Comparison of ENCODE assay signal across 13 cellular contexts in the genomic region with DNA sequence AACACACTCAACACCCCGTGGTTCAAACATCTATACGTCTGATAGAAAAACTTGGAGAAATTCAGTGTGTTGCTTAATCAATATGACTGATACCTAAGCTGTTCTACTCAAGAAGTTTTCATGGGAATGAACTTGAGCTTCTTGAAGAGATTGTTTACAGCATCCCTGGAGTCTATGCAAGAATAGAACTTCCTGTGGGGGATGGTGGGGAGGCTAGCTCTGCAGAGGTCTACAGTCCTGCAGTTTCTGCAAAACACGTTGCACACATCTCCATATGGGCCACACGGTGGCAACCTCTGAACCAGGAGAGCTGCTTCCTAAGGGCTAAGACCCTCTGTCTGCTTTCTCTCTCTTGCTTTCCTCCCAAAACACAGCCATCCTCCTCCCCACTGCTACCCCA. TPM values are rescaled to one million over a fixed set of nuclear protein-coding genes. Genes with fewer than 3 reads are reported as not detected.
DNase-seq lines count a peak whose midpoint lies in the region; ATAC-seq, FAIRE-seq and TF ChIP-seq lines count a peak whose summit lies in the region.
"Had no signal": no experiment of that assay in that cellular context is flagged by ENCODE, and none has a peak within 500 bp of the region (broad histone marks: within the 10 kb centered on the region; RNA-seq: fewer than 3 reads in every experiment).

No MANE protein-coding gene starts in this region.

- ATAC-seq in RWPE2 (ENCODE audit: low read depth) (peak; percentile 33; the same call in 1 of the 3 replicates), pancreas (no peak)
- ATAC-seq: GM12878 had no signal

- peak; percentile 83 for DNase-seq in AG04450 (ENCODE audit: low read depth, low spot score)
- peak; percentile 53 for DNase-seq in ELF-1 (ENCODE audit: low read depth, low spot score)
- DNase-seq in RWPE2 (ENCODE audit: low spot score): no peak
- peak; percentile 56 for DNase-seq in fibroblast of mammary gland (ENCODE audit: low read depth)
- no peak for DNase-seq in pancreas
- DNase-seq in HPDE6-E6E7 (ENCODE audit: extremely low spot score): no peak
- DNase-seq in NCI-H128 (lab: John Stamatoyannopoulos, UW; ENCODE audit: unreplicated experiment): no peak
- DNase-seq in NCI-H2196 treated with DMSO at 0.1 percent for 48 hours (lab: John Stamatoyannopoulos, UW; ENCODE audit: unreplicated experiment): no peak
- DNase-seq: activated CD8-positive, alpha-beta memory T cell treated with anti-CD3 and anti-CD28 coated beads for 24 hours; NCI-H187 treated with DMSO at 0.1 percent for 48 hours; sigmoid colon had no signal

- FAIRE-seq in pancreas (lab: Jason Lieb, UNC): no peak
- FAIRE-seq: GM12878 had no signal

- H3K9me3 ChIP-seq in AG04450 (ENCODE audit: control insufficient read depth, insufficient read depth, low read length): no peaks in the 10 kb centered on the region; the same call in 1 of the 2 replicates
- no peaks in the 10 kb centered on the region for H3K9me3 ChIP-seq in RWPE2 (ENCODE audit: severe bottlenecking)
- no peaks in the 10 kb centered on the region for H3K9me3 ChIP-seq in pancreas
- H3K9me3 ChIP-seq: sigmoid colon, suprapubic skin had no signal

- H3K27me3 ChIP-seq in AG04450 (ENCODE audit: control insufficient read depth, insufficient read depth, low read length) (no peaks in the 10 kb centered on the region), RWPE2 (ENCODE audit: insufficient read depth, poor library complexity, severe bottlenecking) (no peaks in the 10 kb centered on the region), pancreas (no peaks in the 10 kb centered on the region)
- H3K27me3 ChIP-seq: sigmoid colon, suprapubic skin had no signal

- H3K36me3 ChIP-seq in RWPE2 (ENCODE audit: low read depth) (peaks cover 72% of the 10 kb centered on the region), pancreas (peaks cover 0 to 10% (median 0%) of the 10 kb centered on the region in 3 donors)

- TF ChIP-seq CTCF in AG04450 (IDR thresholded peaks at IDR 0.05; ENCODE audit: low read depth, low read length): peak; percentile 65
- TF ChIP-seq CTCF in RWPE2 (IDR thresholded peaks at IDR 0.05; ENCODE audit: poor library complexity, severe bottlenecking): peak; percentile 26
- TF ChIP-seq CTCF in fibroblast of mammary gland (conservative IDR thresholded peaks at IDR 0.05; ENCODE audit: control insufficient read depth, insufficient read depth, low read depth, low read length): peak; percentile 21
- no peak for TF ChIP-seq CTCF in pancreas (IDR thresholded peaks at IDR 0.05)

- CTCF ChIA-PET in AG04450 (lab: Charles Lee): interaction anchor here (0.6 to 2.9 kb wide), 10 partner anchors 9 to 77 kb away, joined by 3 to 73 read pairs (median 6); partner anchors contain the start of genes PPARD and RPL10A

- no peaks in the 10 kb centered on the region for H3K4me1 ChIP-seq in RWPE2 (ENCODE audit: insufficient read depth, poor library complexity, severe bottlenecking)
- peaks cover 0 to 3% (median 0%) of the 10 kb centered on the region in 3 donors for H3K4me1 ChIP-seq in pancreas

- intact Hi-C loops in pancreas (cut with DNase I): loop anchor here in 1 of 3 donors (10.0 kb wide), 1 partner anchor 75 kb away; the partner anchor contains the start of gene PPARD

- H3K27ac ChIP-seq in AG04450 (ENCODE audit: low read depth, low read length): peak overlapping the region; percentile 95
- H3K27ac ChIP-seq in RWPE2 (ENCODE audit: poor library complexity, severe bottlenecking): no peak overlapping the region
- no peak overlapping the region for H3K27ac ChIP-seq in pancreas
- H3K27ac ChIP-seq: sigmoid colon, suprapubic skin had no signal

- no peak overlapping the region for H3K4me3 ChIP-seq in AG04450 (ENCODE audit: low read depth, low read length)
- H3K4me3 ChIP-seq in RWPE2 (ENCODE audit: severe bottlenecking): no peak overlapping the region
- H3K4me3 ChIP-seq in fibroblast of mammary gland (ENCODE audit: control insufficient read depth, low read depth, low read length): no peak overlapping the region
- H3K4me3 ChIP-seq in pancreas: no peak overlapping the region
- H3K4me3 ChIP-seq: GM12878, sigmoid colon, suprapubic skin had no signal

- POLR2A ChIA-PET in AG04450 (lab: Yijun Ruan, JAX): interaction anchor here (0.8 to 1.3 kb wide), 7 partner anchors 9 to 77 kb away, joined by 3 to 17 read pairs (median 3); partner anchors contain the start of gene PPARD

- 86 to 87% methylated on average over 4 of the region's 4 CpGs for WGBS in pancreas, 2 donors

RNA-seq across cellular contexts. Expression of gene FANCE, which starts 32.7 kb away (rescaled TPM):
- polyA plus RNA-seq in AG04450 (2011; rRNA removed) (7.0 and 7.1 TPM in 2 replicates), pancreas (1 to 10 TPM; 1.7 to 2.1 TPM)
- polyA minus RNA-seq in AG04450 (2011; rRNA and poly(A)+ RNA removed): 7.9 and 10.2 TPM in 2 replicates
- total RNA-seq in pancreas: 1 to 10 TPM; 2.0 to 4.0 (median 2.7) TPM

RNA-seq across cellular contexts. Expression of gene RPL10A, which starts 48.8 kb away (rescaled TPM):
- polyA plus RNA-seq in AG04450 (2011; rRNA removed) (2,636 and 2,921 TPM in 2 replicates), pancreas (1,000 to 10,000 TPM in 1 of 2 donors, 100 to 1,000 TPM in 1; 429 to 1,039 TPM)
- 853 and 1,025 TPM in 2 replicates for polyA minus RNA-seq in AG04450 (2011; rRNA and poly(A)+ RNA removed)
- total RNA-seq in pancreas: 1,000 to 10,000 TPM in 1 of 6 donors, 100 to 1,000 TPM in 5; 474 to 1,265 (median 898) TPM

Comparison
In these comparisons a context has a peak if more than half of its experiments do, and no peak if none do; other contexts are left out.
1. DNase-seq: peak in AG04450 (single experiment), ELF-1 (single experiment) and fibroblast of mammary gland (single experiment); none in RWPE2 (single experiment), pancreas (0 of 6), HPDE6-E6E7 (single experiment), NCI-H128 (single experiment) and NCI-H2196 treated with DMSO at 0.1 percent for 48 hours (single experiment).
2. CTCF ChIP-seq: peak in AG04450 (single experiment), RWPE2 (single experiment) and fibroblast of mammary gland (single experiment); none in pancreas (0 of 4).